Comparison of ENCODE assay signal across 7 cellular contexts in genomic region chr10:82934947-82935346, GRCh38.
"Had no signal": no experiment of that assay in that cellular context is flagged by ENCODE, and none has a peak within 500 bp of the region (broad histone marks: within the 10 kb centered on the region; RNA-seq: fewer than 3 reads in every experiment).

No MANE protein-coding gene starts in this region.

- ATAC-seq: HCT116 had no signal

- H3K36me3 ChIP-seq: HAP-1 had no signal

- H3K4me2 ChIP-seq: GM23338, KMS-11 had no signal

- FAIRE-seq: HTR-8/SVneo had no signal

- H3K4me1 ChIP-seq: HAP-1 had no signal

- H3K27ac ChIP-seq: KMS-11 had no signal

- DNase-seq: Karpas-422, KBM-7 had no signal

- H2AFZ ChIP-seq: GM23338 had no signal

- H3K9ac ChIP-seq: KMS-11 had no signal

- H3K4me3 ChIP-seq: GM23338, HAP-1 had no signal

- H3K9me3 ChIP-seq: HAP-1 had no signal
